In genomic region chr11:123083623-123084029, GRCh38 we compare ENCODE assay signal across 1 cellular context.
TF ChIP-seq lines count a peak whose summit lies in the region.

No MANE protein-coding gene starts in this region.

TF ChIP-seq in HepG2, 621 proteins besides CTCF, POLR2A, EP300 and RAD21 (continued from another document):
- peak; percentile 41; the same call in 1 of the 2 replicates for TF ChIP-seq ATF3 (CRISPR knock-in tag; IDR thresholded peaks at IDR 0.05)
